8 cellular contexts compared by ENCODE assay signal in the genomic region with DNA sequence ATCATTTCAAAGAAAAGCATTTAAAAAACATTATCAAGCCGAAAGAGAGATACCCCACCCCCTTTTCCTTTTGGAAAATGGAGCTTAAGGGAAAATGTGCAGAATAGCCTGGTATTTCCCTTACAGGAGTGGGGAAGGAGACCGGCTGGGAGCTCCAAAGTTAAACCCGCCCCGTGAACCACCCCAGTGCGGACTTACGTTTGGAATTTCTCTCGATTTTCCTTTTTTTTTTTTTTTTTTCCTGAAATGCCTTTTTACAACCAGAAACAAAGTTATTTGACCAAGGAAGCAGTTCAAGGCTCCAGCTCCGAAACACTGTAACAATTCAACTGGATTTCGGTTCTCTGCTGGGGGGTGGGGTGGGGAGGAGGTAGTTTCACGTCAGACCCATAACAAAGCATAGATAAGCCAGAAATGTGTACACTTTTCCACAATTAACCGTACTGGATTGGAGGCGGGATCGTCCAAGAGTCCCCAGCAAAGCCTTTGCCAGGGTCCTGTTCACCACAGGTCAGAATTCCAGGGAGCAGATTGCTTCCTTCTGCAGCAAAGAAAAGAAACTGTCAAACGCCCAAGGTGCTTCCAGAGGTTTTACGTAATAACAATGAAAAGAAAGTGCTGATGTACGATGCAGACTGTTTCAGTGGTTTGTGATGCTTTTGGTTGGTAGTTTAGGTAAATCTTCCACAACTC. TPM values are rescaled to one million over a fixed set of nuclear protein-coding genes. Genes with fewer than 3 reads are reported as not detected.
A peak's percentile ranks its signal among the peaks of the same experiment; 100 is the strongest.
DNase-seq lines count a peak whose midpoint lies in the region; ATAC-seq and TF ChIP-seq lines count a peak whose summit lies in the region.

No MANE protein-coding gene starts in this region.

- H3K4me1 ChIP-seq in foreskin keratinocyte (peaks cover 1% of the 10 kb centered on the region), rectal smooth muscle tissue (ENCODE audit: control insufficient read depth, insufficient read depth, low read length) (peaks cover 4% of the 10 kb centered on the region)

- peak overlapping the region in 1 of 2 donors; percentile 60 for H3K27ac Mint-ChIP-seq in T-cell

- H3K36me3 Mint-ChIP-seq in T-cell = no peaks in the 10 kb centered on the region

- CTCF ChIA-PET in T-cell (lab: Charles Lee) = interaction anchor here (0.7 to 4.0 kb wide), 5 partner anchors 9 to 922 kb away, joined by 3 to 16 read pairs (median 6); no protein-coding TSS in a partner anchor

- H3K27me3 Mint-ChIP-seq in T-cell = peaks cover 64 to 78% of the 10 kb centered on the region in 2 donors

- no peak for TF ChIP-seq CTCF in foreskin keratinocyte (conservative IDR thresholded peaks at IDR 0.05)

- H3K4me3 Mint-ChIP-seq in T-cell = peak overlapping the region in 2 of 3 donors; percentile 75 to 76

- no peaks in the 10 kb centered on the region for H3K27me3 ChIP-seq in foreskin keratinocyte
- H3K27me3 ChIP-seq in rectal smooth muscle tissue (ENCODE audit: control insufficient read depth, insufficient read depth, low read length) = peaks cover 7% of the 10 kb centered on the region

- peak overlapping the region; percentile 59 for H3K4me3 ChIP-seq in rectal smooth muscle tissue (ENCODE audit: low read length)

- no peak overlapping the region for H3K9ac ChIP-seq in rectal smooth muscle tissue (ENCODE audit: low read length)

- no peaks in the 10 kb centered on the region for H3K36me3 ChIP-seq in rectal smooth muscle tissue (ENCODE audit: control insufficient read depth, insufficient read depth, low read length)

- no peaks in the 10 kb centered on the region for H3K9me3 Mint-ChIP-seq in T-cell

- POLR2A ChIA-PET in T-cell (lab: Charles Lee) = interaction anchor here (0.6 to 0.7 kb wide), 3 partner anchors 489 to 1167 kb away, joined by 3 to 7 read pairs (median 7); a partner anchor contains a TSS

- H3K27ac ChIP-seq in foreskin keratinocyte (peak overlapping the region; percentile 72), rectal smooth muscle tissue (ENCODE audit: low read depth, low read length) (peak overlapping the region; percentile 74)

- ATAC-seq in T-cell (replicated peaks in 1 of 4) (no peak), foreskin keratinocyte (no peak)

- intact Hi-C loops in posterior cingulate gyrus (cut with DNase I) = no loop called here

- peaks cover 39 to 44% (median 43%) of the 10 kb centered on the region in 3 donors for H3K4me1 Mint-ChIP-seq in T-cell

- DNase-seq in NCI-H1694 treated with DMSO at 0.1 percent for 48 hours (lab: John Stamatoyannopoulos, UW) = peak; percentile 24
- DNase-seq in NCI-H1694 (lab: John Stamatoyannopoulos, UW) = no peak
- DNase-seq in T-cell = no peak
- peak in 1 of 2 donors; percentile 33 for DNase-seq in foreskin keratinocyte
- no peak for DNase-seq in SK-N-DZ (ENCODE audit: low spot score)
- DNase-seq in NCI-H2196 (lab: John Stamatoyannopoulos, UW; ENCODE audit: unreplicated experiment) = no peak
- no peak for DNase-seq in posterior cingulate gyrus

RNA-seq across cellular contexts. Expression of a gene that starts 6.7 kb away (rescaled TPM):
- total RNA-seq in T-cell = under 1 TPM; 0.12 to 0.72 (median 0.57) TPM
- total RNA-seq in foreskin keratinocyte = 0.32 and 0.51 TPM in 2 replicates
- polyA plus RNA-seq in foreskin keratinocyte = 0.04 and 0.13 TPM in 2 replicates
- 8.1 and 9.6 TPM in 2 replicates for polyA plus RNA-seq in SK-N-DZ (2014; cell fraction: cytosol; rRNA removed)
- polyA plus RNA-seq in SK-N-DZ (2014; cell fraction: nucleus; rRNA removed) = 5.6 and 9.0 TPM in 2 replicates

RNA-seq across cellular contexts. Expression of a gene that starts 15.3 kb away (rescaled TPM):
- total RNA-seq in T-cell (10 to 100 TPM; 57.7 to 76.5 (median 66.1) TPM), foreskin keratinocyte (32.6 and 35.2 TPM in 2 replicates)
- 10.6 and 13.1 TPM in 2 replicates for polyA plus RNA-seq in foreskin keratinocyte
- polyA plus RNA-seq in SK-N-DZ (2014; cell fraction: cytosol; rRNA removed) = 24.0 and 28.9 TPM in 2 replicates
- polyA plus RNA-seq in SK-N-DZ (2014; cell fraction: nucleus; rRNA removed) = 36.8 and 39.1 TPM in 2 replicates
